ENCODE assay signal across 10 cellular contexts in the genomic region with DNA sequence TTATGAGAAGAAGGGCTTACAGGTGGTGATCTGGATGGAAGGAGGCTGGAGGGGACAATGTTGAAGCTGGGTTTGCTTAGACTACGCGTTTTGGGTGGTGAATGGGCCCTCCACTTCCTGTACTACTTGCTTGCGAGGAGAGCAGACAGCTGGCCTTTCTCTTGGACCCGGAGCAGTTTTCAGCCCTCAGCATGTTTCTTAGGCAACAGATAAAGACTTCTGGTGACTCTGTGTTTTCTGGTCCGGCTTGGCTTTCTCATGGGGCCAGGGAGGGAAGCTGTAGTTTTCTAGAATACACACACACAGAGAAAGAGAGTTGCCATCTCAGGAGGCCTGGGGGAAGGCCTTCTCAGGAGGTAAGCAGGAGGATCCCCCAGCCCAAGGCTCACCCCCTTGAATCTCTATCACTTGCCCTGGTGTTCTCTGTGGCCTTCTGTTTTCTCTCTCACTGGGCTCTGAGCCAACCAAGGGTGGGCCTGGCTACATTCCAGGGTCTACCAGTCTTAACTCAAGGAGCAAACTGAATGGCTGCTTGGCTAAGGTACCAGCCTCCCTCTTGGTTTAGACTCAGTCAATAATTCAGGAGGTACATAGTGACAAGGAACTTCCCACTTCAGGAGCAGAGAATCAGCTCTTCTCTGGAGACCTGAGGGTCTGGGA. TPM values are rescaled to one million over a fixed set of nuclear protein-coding genes. Genes with fewer than 3 reads are reported as not detected.
DNase-seq lines count a peak whose midpoint lies in the region; ATAC-seq and TF ChIP-seq lines count a peak whose summit lies in the region.
"Had no signal": no experiment of that assay in that cellular context is flagged by ENCODE, and none has a peak within 500 bp of the region (broad histone marks: within the 10 kb centered on the region; RNA-seq: fewer than 3 reads in every experiment).

No MANE protein-coding gene starts in this region.

- peak overlapping the region; percentile 75 for H3K27ac Mint-ChIP-seq in activated CD8-positive, alpha-beta memory T cell treated with anti-CD3 and anti-CD28 coated beads, Interleukin-2, amount 10 ng/mL, durations not matched to agents 7 days and 5 days

- peaks cover 9% of the 10 kb centered on the region for H3K4me1 ChIP-seq in right cardiac atrium (ENCODE audit: control insufficient read depth, insufficient read depth, low read length)
- peaks cover 35% of the 10 kb centered on the region for H3K4me1 ChIP-seq in testis

- no peaks in the 10 kb centered on the region for H3K36me3 ChIP-seq in WERI-Rb-1
- H3K36me3 ChIP-seq in testis (ENCODE audit: low read depth, missing control alignments): no peaks in the 10 kb centered on the region
- peaks cover 9% of the 10 kb centered on the region for H3K36me3 ChIP-seq in brain microvascular endothelial cell (replicated peaks)

- H3K27ac ChIP-seq in WERI-Rb-1: peak overlapping the region; percentile 71
- H3K27ac ChIP-seq in right cardiac atrium (ENCODE audit: low read length): peak overlapping the region; percentile 87
- peak overlapping the region; percentile 68 to 69 for H3K27ac ChIP-seq in testis
- H3K27ac ChIP-seq in brain microvascular endothelial cell: no peak overlapping the region

- H3K27me3 Mint-ChIP-seq in activated CD8-positive, alpha-beta memory T cell treated with anti-CD3 and anti-CD28 coated beads, Interleukin-2, amount 10 ng/mL, durations not matched to agents 7 days and 5 days: peaks cover 6% of the 10 kb centered on the region

- peak overlapping the region; percentile 42 for H3K4me3 Mint-ChIP-seq in activated CD8-positive, alpha-beta memory T cell treated with anti-CD3 and anti-CD28 coated beads, Interleukin-2, amount 10 ng/mL, durations not matched to agents 7 days and 5 days

- TF ChIP-seq CTCF in WERI-Rb-1 (IDR thresholded peaks at IDR 0.05; ENCODE audit: low read depth, low read length) (no peak), testis (IDR thresholded peaks at IDR 0.05) (no peak), omental fat pad (IDR thresholded peaks at IDR 0.05) (no peak), brain microvascular endothelial cell (IDR thresholded peaks at IDR 0.05; ENCODE audit: low read depth, low read length, missing control alignments) (no peak)

- WGBS in right cardiac atrium: 44% methylated on average over 5 of the region's 5 CpGs
- WGBS in testis, 2 donors: 27 to 37% methylated on average over 5 of the region's 5 CpGs

- H3K9me3 Mint-ChIP-seq in activated CD8-positive, alpha-beta memory T cell treated with anti-CD3 and anti-CD28 coated beads, Interleukin-2, amount 10 ng/mL, durations not matched to agents 7 days and 5 days (ENCODE audit: low read depth): no peaks in the 10 kb centered on the region

- ATAC-seq in activated CD8-positive, alpha-beta memory T cell treated with anti-CD3 and anti-CD28 coated beads, Interleukin-2, amount 10 ng/mL, durations not matched to agents 7 days and 5 days: no peak
- ATAC-seq in right cardiac atrium: peak; percentile 40 to 75
- no peak for ATAC-seq in omental fat pad (ENCODE audit: low FRiP score)
- ATAC-seq: HCT116 had no signal

- no peaks in the 10 kb centered on the region for H3K27me3 ChIP-seq in WERI-Rb-1 (ENCODE audit: insufficient read depth, low read depth, severe bottlenecking)
- no peaks in the 10 kb centered on the region for H3K27me3 ChIP-seq in right cardiac atrium (ENCODE audit: control insufficient read depth, insufficient read depth)
- H3K27me3 ChIP-seq in testis: no peaks in the 10 kb centered on the region
- H3K27me3 ChIP-seq in brain microvascular endothelial cell (replicated peaks): no peaks in the 10 kb centered on the region

- H3K4me1 Mint-ChIP-seq in activated CD8-positive, alpha-beta memory T cell treated with anti-CD3 and anti-CD28 coated beads, Interleukin-2, amount 10 ng/mL, durations not matched to agents 7 days and 5 days: peaks cover 28% of the 10 kb centered on the region

- H3K9me3 ChIP-seq in WERI-Rb-1 (ENCODE audit: severe bottlenecking): peaks cover 27% of the 10 kb centered on the region
- no peaks in the 10 kb centered on the region for H3K9me3 ChIP-seq in right cardiac atrium (ENCODE audit: control insufficient read depth, low read length)
- no peaks in the 10 kb centered on the region for H3K9me3 ChIP-seq in testis

- intact Hi-C loops in right cardiac atrium (cut with DNase I): no loop called here
- intact Hi-C loops in testis (cut with DNase I; ENCODE audit: low total_unique reads): no loop called here

- CTCF ChIA-PET in activated CD8-positive, alpha-beta memory T cell treated with anti-CD3 and anti-CD28 coated beads, Interleukin-2, amount 10 ng/mL, durations not matched to agents 7 days and 5 days (lab: Charles Lee): interaction anchor here (0.9 to 6.2 kb wide), 4 partner anchors 14 to 83 kb away, joined by 3 to 60 read pairs (median 4); partner anchors contain the start of gene RBM4B

- DNase-seq in activated CD8-positive, alpha-beta memory T cell treated with anti-CD3 and anti-CD28 coated beads, Interleukin-2, amount 10 ng/mL, durations not matched to agents 7 days and 5 days: no peak
- no peak for DNase-seq in activated CD8-positive, alpha-beta memory T cell treated with anti-CD3 and anti-CD28 coated beads for 24 hours
- DNase-seq in WERI-Rb-1 (peak; percentile 67), right cardiac atrium (peak; percentile 77 to 87 (median 79)), testis (peak; percentile 66), omental fat pad (ENCODE audit: low spot score) (no peak), NCI-H1694 treated with DMSO at 0.1 percent for 48 hours (lab: John Stamatoyannopoulos, UW) (no peak), brain microvascular endothelial cell (no peak)
- DNase-seq: NCI-H526 had no signal

- peaks cover under 1% of the 10 kb centered on the region for H3K36me3 Mint-ChIP-seq in activated CD8-positive, alpha-beta memory T cell treated with anti-CD3 and anti-CD28 coated beads, Interleukin-2, amount 10 ng/mL, durations not matched to agents 7 days and 5 days

- no peak for TF ChIP-seq POLR2A in testis (IDR thresholded peaks at IDR 0.05)

- in situ Hi-C loops in brain microvascular endothelial cell (cut with HindIII; ENCODE audit: low pct_ligation_motif_present, low sequenced_read_pairs): no loop called here

- no peak overlapping the region for H3K4me3 ChIP-seq in WERI-Rb-1 (ENCODE audit: low read depth, low read length)
- no peak overlapping the region for H3K4me3 ChIP-seq in right cardiac atrium (ENCODE audit: low read length)
- H3K4me3 ChIP-seq in testis: no peak overlapping the region
- no peak overlapping the region for H3K4me3 ChIP-seq in brain microvascular endothelial cell (ENCODE audit: low read depth, low read length)

RNA-seq across cellular contexts. Expression of gene CCS, which starts 2.4 kb away (rescaled TPM):
- total RNA-seq in activated CD8-positive, alpha-beta memory T cell treated with anti-CD3 and anti-CD28 coated beads, Interleukin-2, amount 10 ng/mL, durations not matched to agents 7 days and 5 days: 10 to 100 TPM; 30.1 to 38.0 TPM
- total RNA-seq in right cardiac atrium: 10 to 100 TPM; 30.3 to 40.2 (median 34.2) TPM
- 45.8 TPM for polyA plus RNA-seq in right cardiac atrium
- 10 to 100 TPM; 70.7 to 83.2 TPM for total RNA-seq in testis
- 67.5 TPM for polyA plus RNA-seq in testis (ENCODE audit: insufficient read depth, low read depth, low replicate concordance)
- total RNA-seq in omental fat pad: 10 to 100 TPM; 19.0 to 42.4 (median 21.7) TPM

RNA-seq across cellular contexts. Expression of gene CCDC87, which starts 2.5 kb away (rescaled TPM):
- total RNA-seq in activated CD8-positive, alpha-beta memory T cell treated with anti-CD3 and anti-CD28 coated beads, Interleukin-2, amount 10 ng/mL, durations not matched to agents 7 days and 5 days: under 1 TPM in 1 of 2 experiments, not detected in 1; 0.12 TPM
- under 1 TPM; 0.53 to 0.99 (median 0.68) TPM for total RNA-seq in right cardiac atrium
- polyA plus RNA-seq in right cardiac atrium: 0.43 TPM
- total RNA-seq in testis: 10 to 100 TPM; 14.4 to 26.3 TPM
- polyA plus RNA-seq in testis (ENCODE audit: insufficient read depth, low read depth, low replicate concordance): 37.2 TPM
- total RNA-seq in omental fat pad: under 1 TPM in 2 of 4 donors, not detected in 2; 0.19 to 0.28 TPM

RNA-seq across cellular contexts. Expression of gene RBM14, which starts 21.1 kb away (rescaled TPM):
- total RNA-seq in activated CD8-positive, alpha-beta memory T cell treated with anti-CD3 and anti-CD28 coated beads, Interleukin-2, amount 10 ng/mL, durations not matched to agents 7 days and 5 days: 100 to 1,000 TPM; 152 to 176 TPM
- 10 to 100 TPM; 30.8 to 45.6 (median 33.6) TPM for total RNA-seq in right cardiac atrium
- polyA plus RNA-seq in right cardiac atrium: 28.1 TPM
- 100 to 1,000 TPM; 146 to 149 TPM for total RNA-seq in testis
- 85.2 TPM for polyA plus RNA-seq in testis (ENCODE audit: insufficient read depth, low read depth, low replicate concordance)
- total RNA-seq in omental fat pad: 10 to 100 TPM; 38.3 to 74.2 (median 55.7) TPM

RNA-seq across cellular contexts. Expression of gene CTSF, which starts 27.0 kb away (rescaled TPM):
- total RNA-seq in activated CD8-positive, alpha-beta memory T cell treated with anti-CD3 and anti-CD28 coated beads, Interleukin-2, amount 10 ng/mL, durations not matched to agents 7 days and 5 days: 1 to 10 TPM; 2.8 to 4.1 TPM
- total RNA-seq in right cardiac atrium (100 to 1,000 TPM in 2 of 4 donors, 10 to 100 TPM in 2; 85.5 to 136 (median 95.2) TPM), testis (100 to 1,000 TPM; 125 to 164 TPM), omental fat pad (100 to 1,000 TPM in 2 of 4 donors, 10 to 100 TPM in 2; 82.8 to 110 (median 96.5) TPM)
- polyA plus RNA-seq in right cardiac atrium (56.0 TPM), testis (ENCODE audit: insufficient read depth, low read depth, low replicate concordance) (242 TPM)

RNA-seq across cellular contexts. Expression of gene RBM4, which starts 43.1 kb away (rescaled TPM):
- 100 to 1,000 TPM; 111 to 119 TPM for total RNA-seq in activated CD8-positive, alpha-beta memory T cell treated with anti-CD3 and anti-CD28 coated beads, Interleukin-2, amount 10 ng/mL, durations not matched to agents 7 days and 5 days
- total RNA-seq in right cardiac atrium (10 to 100 TPM; 66.9 to 77.9 (median 68.3) TPM), testis (100 to 1,000 TPM in 1 of 2 donors, 10 to 100 TPM in 1; 95.2 to 123 TPM), omental fat pad (10 to 100 TPM; 63.1 to 90.8 (median 78.3) TPM)
- polyA plus RNA-seq in right cardiac atrium (63.3 TPM), testis (ENCODE audit: insufficient read depth, low read depth, low replicate concordance) (137 TPM)

Comparison
In these comparisons a context has a peak if more than half of its experiments do, and no peak if none do; other contexts are left out.
1. ATAC-seq: peak in right cardiac atrium (2 of 2); none in activated CD8-positive, alpha-beta memory T cell treated with anti-CD3 and anti-CD28 coated beads, Interleukin-2, amount 10 ng/mL, durations not matched to agents 7 days and 5 days (single experiment) and omental fat pad (single experiment).
2. DNase-seq: peak in WERI-Rb-1 (single experiment), right cardiac atrium (3 of 3) and testis (single experiment); none in activated CD8-positive, alpha-beta memory T cell treated with anti-CD3 and anti-CD28 coated beads, Interleukin-2, amount 10 ng/mL, durations not matched to agents 7 days and 5 days (single experiment), activated CD8-positive, alpha-beta memory T cell treated with anti-CD3 and anti-CD28 coated beads for 24 hours (single experiment), omental fat pad (single experiment), NCI-H1694 treated with DMSO at 0.1 percent for 48 hours (single experiment) and brain microvascular endothelial cell (single experiment).
3. RNA of gene CCDC87, which starts 2.5 kb away (total RNA-seq): 14.4 to 26.3 TPM in testis; 0.53 to 0.99 TPM in right cardiac atrium, 0.19 to 0.28 TPM in omental fat pad and 0.12 TPM in activated CD8-positive, alpha-beta memory T cell treated with anti-CD3 and anti-CD28 coated beads, Interleukin-2, amount 10 ng/mL, durations not matched to agents 7 days and 5 days; every median in the first group is over 4 times any median in the second.